Comparison of ENCODE assay signal across 28 cellular contexts in the genomic region with DNA sequence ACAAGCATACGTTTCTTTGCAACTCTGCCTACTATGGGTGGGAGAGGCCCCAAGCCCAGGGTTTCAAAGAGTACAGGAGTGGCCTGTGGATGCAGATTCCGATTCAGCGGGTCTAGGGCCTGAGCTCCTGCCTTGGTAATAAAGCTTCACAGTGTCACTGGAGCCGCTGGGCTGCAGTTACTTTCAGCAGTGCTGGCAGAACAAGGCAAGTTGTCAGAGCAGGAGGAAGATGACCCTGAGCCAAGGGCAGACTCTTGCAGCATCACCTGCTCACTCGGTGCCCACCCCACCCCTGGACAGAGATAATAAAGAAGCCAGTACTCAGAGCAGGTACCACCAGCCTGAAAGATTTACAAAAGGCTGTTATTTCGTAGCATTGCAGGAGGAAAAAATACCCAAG. TPM values are rescaled to one million over a fixed set of nuclear protein-coding genes. Genes with fewer than 3 reads are reported as not detected.
"Had no signal": no experiment of that assay in that cellular context is flagged by ENCODE, and none has a peak within 500 bp of the region (broad histone marks: within the 10 kb centered on the region; RNA-seq: fewer than 3 reads in every experiment).

No MANE protein-coding gene starts in this region.

- H3K4me3 Mint-ChIP-seq: activated CD4-positive, alpha-beta memory T cell treated with anti-CD3 and anti-CD28 coated beads for 36 hours; activated CD4-positive, alpha-beta T cell treated with anti-CD3 and anti-CD28 coated beads, Interleukin-2, amount 10 ng/mL, durations not matched to agents 7 days and 5 days; activated naive CD4-positive, alpha-beta T cell treated with anti-CD3 and anti-CD28 coated beads, Interleukin-2, amount 10 ng/mL, durations not matched to agents 7 days and 5 days; activated naive CD8-positive, alpha-beta T cell treated with anti-CD3 and anti-CD28 coated beads for 36 hours; activated T-cell treated with anti-CD3 and anti-CD28 coated beads, Interleukin-2, amount 50 U/mL, for 72 hours had no signal

- H3K9me3 ChIP-seq: breast epithelium, Peyer's patch, SJCRH30, SK-N-SH had no signal

- H3K9me3 Mint-ChIP-seq: activated CD4-positive, alpha-beta memory T cell treated with anti-CD3 and anti-CD28 coated beads for 36 hours; activated CD4-positive, alpha-beta T cell treated with anti-CD3 and anti-CD28 coated beads, Interleukin-2, amount 10 ng/mL, durations not matched to agents 7 days and 5 days; activated naive CD4-positive, alpha-beta T cell treated with anti-CD3 and anti-CD28 coated beads, Interleukin-2, amount 10 ng/mL, durations not matched to agents 7 days and 5 days; activated naive CD8-positive, alpha-beta T cell treated with anti-CD3 and anti-CD28 coated beads for 36 hours; activated T-cell treated with anti-CD3 and anti-CD28 coated beads, Interleukin-2, amount 50 U/mL, for 72 hours; activated T-helper 2 cell treated with anti-CD3 and anti-CD28 coated beads, Interferon-gamma antibody, Interleukin-2, Interleukin-4, amounts not matched to agents 10 μg/mL and 5 μg/mL and 100 μg/mL, durations not matched to agents 14 hours and 24 hours and 36 hours had no signal

- DNase-seq: activated CD4-positive, alpha-beta memory T cell treated with anti-CD3 and anti-CD28 coated beads for 36 hours; activated CD4-positive, alpha-beta T cell treated with anti-CD3 and anti-CD28 coated beads, Interleukin-2, amount 10 ng/mL, durations not matched to agents 7 days and 5 days; activated CD4-positive, CD25-positive, alpha-beta regulatory T cell; activated CD8-positive, alpha-beta memory T cell treated with anti-CD3 and anti-CD28 coated beads for 24 hours; activated gamma-delta T cell treated with Interleukin-2 at 50 U/mL for 16 hours; activated naive CD4-positive, alpha-beta T cell treated with anti-CD3 and anti-CD28 coated beads, Interleukin-2, amount 10 ng/mL, durations not matched to agents 7 days and 5 days; activated naive CD8-positive, alpha-beta T cell treated with anti-CD3 and anti-CD28 coated beads for 36 hours; activated T-cell treated with anti-CD3 and anti-CD28 coated beads, Interleukin-2, amount 50 U/mL, for 72 hours; anterior cingulate cortex; caudate nucleus; NCI-H1092; NCI-H1417; NCI-H1930; NCI-H2107; NCI-H2171 treated with DMSO at 0.1 percent for 48 hours; NCI-H226; NCI-H526; NCI-H774; Right ventricle myocardium superior; SJCRH30; SK-N-SH had no signal

- H3K27me3 Mint-ChIP-seq: activated CD4-positive, alpha-beta memory T cell treated with anti-CD3 and anti-CD28 coated beads for 36 hours; activated CD4-positive, alpha-beta T cell treated with anti-CD3 and anti-CD28 coated beads, Interleukin-2, amount 10 ng/mL, durations not matched to agents 7 days and 5 days; activated naive CD8-positive, alpha-beta T cell treated with anti-CD3 and anti-CD28 coated beads for 36 hours had no signal

- ATAC-seq: activated T-cell treated with anti-CD3 and anti-CD28 coated beads, Interleukin-2, amount 50 U/mL, for 72 hours had no signal

- H3K4me3 ChIP-seq: breast epithelium, Peyer's patch, SJCRH30 had no signal

- H3K27ac ChIP-seq: breast epithelium, KMS-11, Peyer's patch, RWPE1, SJCRH30 had no signal

- H3K27me3 ChIP-seq: breast epithelium, Peyer's patch, SJCRH30 had no signal

- H3K27ac Mint-ChIP-seq: activated CD4-positive, alpha-beta memory T cell treated with anti-CD3 and anti-CD28 coated beads for 36 hours; activated CD4-positive, alpha-beta T cell treated with anti-CD3 and anti-CD28 coated beads, Interleukin-2, amount 10 ng/mL, durations not matched to agents 7 days and 5 days; activated naive CD4-positive, alpha-beta T cell treated with anti-CD3 and anti-CD28 coated beads, Interleukin-2, amount 10 ng/mL, durations not matched to agents 7 days and 5 days; activated T-cell treated with anti-CD3 and anti-CD28 coated beads, Interleukin-2, amount 50 U/mL, for 72 hours; activated T-helper 2 cell treated with anti-CD3 and anti-CD28 coated beads, Interferon-gamma antibody, Interleukin-2, Interleukin-4, amounts not matched to agents 10 μg/mL and 5 μg/mL and 100 μg/mL, durations not matched to agents 14 hours and 24 hours and 36 hours had no signal

- H3K36me3 ChIP-seq: breast epithelium had no signal

- H3K4me1 Mint-ChIP-seq: activated naive CD4-positive, alpha-beta T cell treated with anti-CD3 and anti-CD28 coated beads, Interleukin-2, amount 10 ng/mL, durations not matched to agents 7 days and 5 days; activated naive CD8-positive, alpha-beta T cell treated with anti-CD3 and anti-CD28 coated beads for 36 hours had no signal

RNA-seq across cellular contexts. Expression of a gene that starts 8.0 kb away (rescaled TPM):
- total RNA-seq: MCF 10A, OCI-LY7 had no signal
